ENCODE assay signal across 21 cellular contexts in genomic region chr13:34719060-34719875, GRCh38.
A peak's percentile ranks its signal among the peaks of the same experiment; 100 is the strongest.
DNase-seq lines count a peak whose midpoint lies in the region; ATAC-seq and TF ChIP-seq lines count a peak whose summit lies in the region.
"Had no signal": no experiment of that assay in that cellular context is flagged by ENCODE, and none has a peak within 500 bp of the region (broad histone marks: within the 10 kb centered on the region; RNA-seq: fewer than 3 reads in every experiment).

No MANE protein-coding gene starts in this region.

- H3K9me3 Mint-ChIP-seq in chondrocyte (ENCODE audit: low read depth): no peaks in the 10 kb centered on the region
- H3K9me3 Mint-ChIP-seq: activated CD4-positive, alpha-beta memory T cell treated with anti-CD3 and anti-CD28 coated beads, Interleukin-2, amount 10 ng/mL, durations not matched to agents 7 days and 5 days; GM23338; type B pancreatic cell had no signal

- no peaks in the 10 kb centered on the region for H3K36me3 Mint-ChIP-seq in chondrocyte (ENCODE audit: low read depth)
- H3K36me3 Mint-ChIP-seq: naive thymus-derived CD8-positive, alpha-beta T cell; type B pancreatic cell had no signal

- H3K27ac Mint-ChIP-seq in chondrocyte (ENCODE audit: unreplicated experiment): no peak overlapping the region
- H3K27ac Mint-ChIP-seq: activated CD4-positive, alpha-beta memory T cell treated with anti-CD3 and anti-CD28 coated beads, Interleukin-2, amount 10 ng/mL, durations not matched to agents 7 days and 5 days; GM23338; naive thymus-derived CD8-positive, alpha-beta T cell; type B pancreatic cell had no signal

- H3K4me3 Mint-ChIP-seq in chondrocyte (ENCODE audit: unreplicated experiment): no peak overlapping the region
- H3K4me3 Mint-ChIP-seq: activated CD4-positive, alpha-beta memory T cell treated with anti-CD3 and anti-CD28 coated beads, Interleukin-2, amount 10 ng/mL, durations not matched to agents 7 days and 5 days; GM23338; naive thymus-derived CD8-positive, alpha-beta T cell; type B pancreatic cell had no signal

- H3K4me1 Mint-ChIP-seq in chondrocyte (ENCODE audit: low read depth): no peaks in the 10 kb centered on the region
- H3K4me1 Mint-ChIP-seq: activated CD4-positive, alpha-beta memory T cell treated with anti-CD3 and anti-CD28 coated beads, Interleukin-2, amount 10 ng/mL, durations not matched to agents 7 days and 5 days; GM23338; naive thymus-derived CD8-positive, alpha-beta T cell had no signal

- TF ChIP-seq CTCF in chondrocyte (IDR thresholded peaks at IDR 0.05): no peak

- no peak for ATAC-seq in HG03342 (IDR thresholded peaks at IDR 0.05; ENCODE audit: unreplicated experiment)
- ATAC-seq: GM23338; naive thymus-derived CD8-positive, alpha-beta T cell had no signal

- H3K27me3 Mint-ChIP-seq in chondrocyte (ENCODE audit: low read depth): no peaks in the 10 kb centered on the region
- H3K27me3 Mint-ChIP-seq: activated CD4-positive, alpha-beta memory T cell treated with anti-CD3 and anti-CD28 coated beads, Interleukin-2, amount 10 ng/mL, durations not matched to agents 7 days and 5 days; type B pancreatic cell had no signal

- DNase-seq in NCI-H2107 treated with DMSO at 0.1 percent for 48 hours (lab: John Stamatoyannopoulos, UW; ENCODE audit: unreplicated experiment) (peak; percentile 70), NCI-H2107 (lab: John Stamatoyannopoulos, UW) (no peak), NCI-H2081 treated with DMSO at 0.1 percent for 48 hours (lab: John Stamatoyannopoulos, UW) (peak; percentile 65), SHP77 treated with DMSO at 0.1 percent for 48 hours (lab: John Stamatoyannopoulos, UW) (peak; percentile 93), putamen (ENCODE audit: low spot score) (peak; percentile 20), chondrocyte (ENCODE audit: low spot score) (no peak), NK-92 (lab: John Stamatoyannopoulos, UW; ENCODE audit: unreplicated experiment) (no peak)
- DNase-seq: activated CD4-positive, alpha-beta memory T cell treated with anti-CD3 and anti-CD28 coated beads, Interleukin-2, amount 10 ng/mL, durations not matched to agents 7 days and 5 days; activated T-cell treated with anti-CD3 and anti-CD28 coated beads for 4 hours; EL; Karpas-422; mesendoderm; MV-4-11; naive thymus-derived CD8-positive, alpha-beta T cell; NCI-H446; ovary; sigmoid colon; stimulated activated CD8-positive, alpha-beta memory T cell treated with anti-CD3 and anti-CD28 coated beads, Interleukin-4, amount 100 ng/mL, for 48 hours had no signal

Comparison
In these comparisons a context has a peak if more than half of its experiments do, and no peak if none do; other contexts are left out.
1. DNase-seq: peak in NCI-H2107 treated with DMSO at 0.1 percent for 48 hours (single experiment), NCI-H2081 treated with DMSO at 0.1 percent for 48 hours (single experiment), SHP77 treated with DMSO at 0.1 percent for 48 hours (single experiment) and putamen (single experiment); none in NCI-H2107 (single experiment), chondrocyte (single experiment) and NK-92 (single experiment).